In the genomic region with DNA sequence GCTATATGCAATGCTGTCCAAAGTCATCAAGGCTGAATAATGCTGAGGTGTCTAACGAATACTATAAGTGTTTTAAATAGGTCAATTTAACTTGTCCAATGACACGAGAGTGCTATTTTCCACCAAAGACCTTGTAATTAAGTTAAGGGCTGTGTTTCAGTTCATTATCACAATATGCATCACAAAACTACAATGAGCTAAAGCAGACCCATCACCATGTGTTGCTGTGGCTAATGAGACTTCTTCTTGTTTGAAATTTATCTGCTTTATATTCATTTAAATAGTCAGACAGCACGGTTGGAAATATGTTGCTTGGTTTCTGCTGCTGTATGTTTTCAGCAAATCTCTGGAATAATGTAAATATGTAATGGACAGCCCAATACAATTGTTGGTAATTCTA, we compare ENCODE assay signal across 1 cellular context.
TF ChIP-seq lines count a peak whose summit lies in the region.

No MANE protein-coding gene starts in this region.

TF ChIP-seq in SK-N-SH, 30 proteins besides CTCF, POLR2A, EP300 and RAD21 (continued from another document):
- TF ChIP-seq, protein P1, sequence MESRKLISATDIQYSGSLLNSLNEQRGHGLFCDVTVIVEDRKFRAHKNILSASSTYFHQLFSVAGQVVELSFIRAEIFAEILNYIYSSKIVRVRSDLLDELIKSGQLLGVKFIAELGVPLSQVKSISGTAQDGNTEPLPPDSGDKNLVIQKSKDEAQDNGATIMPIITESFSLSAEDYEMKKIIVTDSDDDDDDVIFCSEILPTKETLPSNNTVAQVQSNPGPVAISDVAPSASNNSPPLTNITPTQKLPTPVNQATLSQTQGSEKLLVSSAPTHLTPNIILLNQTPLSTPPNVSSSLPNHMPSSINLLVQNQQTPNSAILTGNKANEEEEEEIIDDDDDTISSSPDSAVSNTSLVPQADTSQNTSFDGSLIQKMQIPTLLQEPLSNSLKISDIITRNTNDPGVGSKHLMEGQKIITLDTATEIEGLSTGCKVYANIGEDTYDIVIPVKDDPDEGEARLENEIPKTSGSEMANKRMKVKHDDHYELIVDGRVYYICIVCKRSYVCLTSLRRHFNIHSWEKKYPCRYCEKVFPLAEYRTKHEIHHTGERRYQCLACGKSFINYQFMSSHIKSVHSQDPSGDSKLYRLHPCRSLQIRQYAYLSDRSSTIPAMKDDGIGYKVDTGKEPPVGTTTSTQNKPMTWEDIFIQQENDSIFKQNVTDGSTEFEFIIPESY (IDR thresholded peaks at IDR 0.05; ENCODE audit: borderline replicate concordance, low read depth): no peak
- no peak for TF ChIP-seq NFIC (IDR thresholded peaks at IDR 0.05; ENCODE audit: borderline replicate concordance)
- TF ChIP-seq YY1 (IDR thresholded peaks at IDR 0.05; ENCODE audit: low read depth): no peak
- TF ChIP-seq, protein P2, sequence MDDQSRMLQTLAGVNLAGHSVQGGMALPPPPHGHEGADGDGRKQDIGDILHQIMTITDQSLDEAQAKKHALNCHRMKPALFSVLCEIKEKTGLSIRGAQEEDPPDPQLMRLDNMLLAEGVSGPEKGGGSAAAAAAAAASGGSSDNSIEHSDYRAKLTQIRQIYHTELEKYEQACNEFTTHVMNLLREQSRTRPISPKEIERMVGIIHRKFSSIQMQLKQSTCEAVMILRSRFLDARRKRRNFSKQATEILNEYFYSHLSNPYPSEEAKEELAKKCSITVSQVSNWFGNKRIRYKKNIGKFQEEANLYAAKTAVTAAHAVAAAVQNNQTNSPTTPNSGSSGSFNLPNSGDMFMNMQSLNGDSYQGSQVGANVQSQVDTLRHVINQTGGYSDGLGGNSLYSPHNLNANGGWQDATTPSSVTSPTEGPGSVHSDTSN (IDR thresholded peaks at IDR 0.05): no peak
- TF ChIP-seq GATA2 (CRISPR knock-in tag; IDR thresholded peaks at IDR 0.05): peak; percentile 95
- TF ChIP-seq TAF1 (IDR thresholded peaks at IDR 0.05; ENCODE audit: borderline replicate concordance, low read depth, low read length): no peak
- TF ChIP-seq SMC3 (IDR thresholded peaks at IDR 0.05; ENCODE audit: low read depth, low read length): no peak
- no peak for TF ChIP-seq ELF1 (IDR thresholded peaks at IDR 0.05)
- TF ChIP-seq RFX5 (IDR thresholded peaks at IDR 0.05; ENCODE audit: low read length): 0 out of 2 replicates have a peak, but pooled peaks have one; percentile 27
- peak; percentile 8; the same call in 1 of the 2 replicates for TF ChIP-seq TCF12 (IDR thresholded peaks at IDR 0.05)
- TF ChIP-seq, protein P3, sequence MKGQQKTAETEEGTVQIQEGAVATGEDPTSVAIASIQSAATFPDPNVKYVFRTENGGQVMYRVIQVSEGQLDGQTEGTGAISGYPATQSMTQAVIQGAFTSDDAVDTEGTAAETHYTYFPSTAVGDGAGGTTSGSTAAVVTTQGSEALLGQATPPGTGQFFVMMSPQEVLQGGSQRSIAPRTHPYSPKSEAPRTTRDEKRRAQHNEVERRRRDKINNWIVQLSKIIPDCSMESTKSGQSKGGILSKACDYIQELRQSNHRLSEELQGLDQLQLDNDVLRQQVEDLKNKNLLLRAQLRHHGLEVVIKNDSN (IDR thresholded peaks at IDR 0.05; ENCODE audit: borderline replicate concordance, low read depth): no peak
- TF ChIP-seq JUND (IDR thresholded peaks at IDR 0.05): no peak
